ENCODE assay signal across 20 cellular contexts in genomic region chr7:3560495-3560894, GRCh38.
"Had no signal": no experiment of that assay in that cellular context is flagged by ENCODE, and none has a peak within 500 bp of the region (broad histone marks: within the 10 kb centered on the region; RNA-seq: fewer than 3 reads in every experiment).

No MANE protein-coding gene starts in this region.

- H3K27ac Mint-ChIP-seq: naive thymus-derived CD8-positive, alpha-beta T cell; stimulated activated effector memory CD8-positive, alpha-beta T cell treated with anti-CD3 and anti-CD28 coated beads, Interleukin-12 subunit alpha, Interleukin-12 subunit beta, amount 100 ng/mL, for 72 hours; type B pancreatic cell had no signal

- H3K36me3 ChIP-seq: esophagus squamous epithelium, prostate gland, right atrium auricular region, stomach, thyroid gland, uterus had no signal

- H3K4me2 ChIP-seq: smooth muscle cell had no signal

- ATAC-seq: naive thymus-derived CD8-positive, alpha-beta T cell; sciatic nerve; stimulated activated effector memory CD8-positive, alpha-beta T cell treated with anti-CD3 and anti-CD28 coated beads, Interleukin-12 subunit alpha, Interleukin-12 subunit beta, amount 100 ng/mL, for 72 hours had no signal

- H3K9me3 ChIP-seq: esophagus squamous epithelium, prostate gland, stomach, thyroid gland, uterus had no signal

- H3K4me3 Mint-ChIP-seq: naive thymus-derived CD8-positive, alpha-beta T cell; stimulated activated effector memory CD8-positive, alpha-beta T cell treated with anti-CD3 and anti-CD28 coated beads, Interleukin-12 subunit alpha, Interleukin-12 subunit beta, amount 100 ng/mL, for 72 hours; type B pancreatic cell had no signal

- H3K27me3 ChIP-seq: esophagus squamous epithelium, right atrium auricular region, stomach, thyroid gland, uterus had no signal

- H3K4me1 Mint-ChIP-seq: stimulated activated effector memory CD8-positive, alpha-beta T cell treated with anti-CD3 and anti-CD28 coated beads, Interleukin-12 subunit alpha, Interleukin-12 subunit beta, amount 100 ng/mL, for 72 hours had no signal

- H3K36me3 Mint-ChIP-seq: stimulated activated effector memory CD8-positive, alpha-beta T cell treated with anti-CD3 and anti-CD28 coated beads, Interleukin-12 subunit alpha, Interleukin-12 subunit beta, amount 100 ng/mL, for 72 hours had no signal

- H3K27ac ChIP-seq: coronary artery, esophagus squamous epithelium, prostate gland, right atrium auricular region, thyroid gland, uterus had no signal

- H3K4me1 ChIP-seq: prostate gland, thyroid gland, uterus had no signal

- DNase-seq: dermis blood vessel endothelial cell; effector memory CD4-positive, alpha-beta T cell; erythroblast; esophagus squamous epithelium; mesendoderm; naive thymus-derived CD8-positive, alpha-beta T cell; stimulated activated CD4-positive, alpha-beta T cell treated with anti-CD3 and anti-CD28 coated beads, Interleukin-12 subunit alpha, Interleukin-12 subunit beta, amount 100 ng/mL, for 4 hours; stimulated activated CD4-positive, alpha-beta T cell treated with anti-CD3 and anti-CD28 coated beads, Interleukin-1b, Interleukin-23, amount 100 ng/mL, for 48 hours; stimulated activated CD4-positive, alpha-beta T cell treated with anti-CD3 and anti-CD28 coated beads, Interleukin-4, amount 100 ng/mL, for 1 hour; stimulated activated naive CD4-positive, alpha-beta T cell treated with Interleukin-2 at 50 U/mL for 16 hours; stomach; thyroid gland; uterus had no signal

- H3K4me3 ChIP-seq: coronary artery, esophagus squamous epithelium, prostate gland, right atrium auricular region, smooth muscle cell, stomach, thyroid gland, uterus had no signal

- H3K9me3 Mint-ChIP-seq: naive thymus-derived CD8-positive, alpha-beta T cell; stimulated activated effector memory CD8-positive, alpha-beta T cell treated with anti-CD3 and anti-CD28 coated beads, Interleukin-12 subunit alpha, Interleukin-12 subunit beta, amount 100 ng/mL, for 72 hours; type B pancreatic cell had no signal
